Comparison of ENCODE assay signal across 17 cellular contexts in genomic region chr1:17671741-17672140, GRCh38.
DNase-seq lines count a peak whose midpoint lies in the region; ATAC-seq and TF ChIP-seq lines count a peak whose summit lies in the region.
"Had no signal": no experiment of that assay in that cellular context is flagged by ENCODE, and none has a peak within 500 bp of the region (broad histone marks: within the 10 kb centered on the region; RNA-seq: fewer than 3 reads in every experiment).

No MANE protein-coding gene starts in this region.

- peaks cover 32% of the 10 kb centered on the region for H3K4me1 Mint-ChIP-seq in neural crest cell

- no peaks in the 10 kb centered on the region for H3K9me3 Mint-ChIP-seq in neural crest cell
- H3K9me3 Mint-ChIP-seq: mesothelial cell of epicardium had no signal

- ATAC-seq in HG03097 (IDR thresholded peaks at IDR 0.05; ENCODE audit: low FRiP score, unreplicated experiment) (no peak), HG03342 (IDR thresholded peaks at IDR 0.05; ENCODE audit: unreplicated experiment) (no peak), GM21576 (IDR thresholded peaks at IDR 0.05; ENCODE audit: unreplicated experiment) (no peak)

- in situ Hi-C loops in G401 (cut with HindIII; ENCODE audit: low sequenced_read_pairs) = no loop called here

- H3K27me3 Mint-ChIP-seq in neural crest cell (ENCODE audit: low read depth) = peaks cover 10% of the 10 kb centered on the region

- no peak overlapping the region for H3K27ac Mint-ChIP-seq in neural crest cell (ENCODE audit: unreplicated experiment)
- H3K27ac Mint-ChIP-seq: mesothelial cell of epicardium had no signal

- TF ChIP-seq CTCF in neural crest cell (conservative IDR thresholded peaks at IDR 0.05) = peak; percentile 39

- DNase-seq in G401 (ENCODE audit: low spot score) (peak; percentile 78), NCI-H2029 (lab: John Stamatoyannopoulos, UW) (peak; percentile 58), cerebellum (ENCODE audit: low spot score) (peak; percentile 69), neural crest cell (ENCODE audit: low read depth, low spot score) (no peak)
- DNase-seq: activated CD4-positive, CD25-positive, alpha-beta regulatory T cell treated with anti-CD3 and anti-CD28 coated beads, Interleukin-2, amount 50 U/mL, for 72 hours; activated CD8-positive, alpha-beta memory T cell treated with anti-CD3 and anti-CD28 coated beads, Interleukin-2, amount 50 U/mL, for 4 hours; activated naive CD4-positive, alpha-beta T cell treated with Interleukin-2 at 50 U/mL for 16 hours; effector CD4-positive, alpha-beta T cell; Kasumi-1; NCI-H226; ovary; PC-9; T-helper 1 cell had no signal

- H3K36me3 Mint-ChIP-seq in neural crest cell (ENCODE audit: low read depth) = peaks cover 3% of the 10 kb centered on the region

- H3K4me3 Mint-ChIP-seq in neural crest cell = no peak overlapping the region
- H3K4me3 Mint-ChIP-seq: mesothelial cell of epicardium had no signal
